ENCODE assay signal across 1 cellular context in the genomic region with DNA sequence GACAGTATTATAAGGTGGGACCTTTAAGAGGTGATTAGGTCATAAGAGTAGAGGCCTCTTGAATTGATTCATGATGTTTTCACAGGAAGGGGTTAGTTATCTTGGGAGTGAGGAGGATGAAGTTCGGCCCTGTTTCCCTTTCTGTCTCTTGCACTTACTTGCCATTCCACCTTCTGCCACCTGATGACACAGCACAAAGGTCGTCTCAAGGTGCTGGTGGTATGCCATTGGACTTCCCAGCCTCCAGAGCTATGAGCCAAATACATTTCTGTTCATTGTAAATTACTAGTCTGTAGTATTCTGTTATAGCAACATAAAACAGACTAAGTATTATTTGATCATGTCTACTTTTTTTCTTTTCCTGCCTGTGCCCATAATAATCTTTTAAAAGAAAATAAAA.
TF ChIP-seq lines count a peak whose summit lies in the region.

No MANE protein-coding gene starts in this region.

TF ChIP-seq in endothelial cell of umbilical vein, 7 proteins besides CTCF, POLR2A, EP300 and RAD21:
- TF ChIP-seq MYC (IDR thresholded peaks at IDR 0.05; ENCODE audit: low read depth, low read length) (no peak), JUN (IDR thresholded peaks at IDR 0.05; ENCODE audit: borderline replicate concordance, insufficient read depth, insufficient read length, low read depth) (no peak), EZH2 (IDR thresholded peaks at IDR 0.05; ENCODE audit: borderline replicate concordance, low read depth, low read length, severe bottlenecking) (no peak), POLR2AphosphoS5 (IDR thresholded peaks at IDR 0.05; ENCODE audit: insufficient read depth, low read depth, low read length) (no peak), GATA2 (IDR thresholded peaks at IDR 0.05; ENCODE audit: insufficient read depth, insufficient read length, low read depth, low read length) (no peak), FOS (IDR thresholded peaks at IDR 0.05; ENCODE audit: borderline replicate concordance, insufficient read depth, low read length) (no peak)
- TF ChIP-seq, protein P1, sequence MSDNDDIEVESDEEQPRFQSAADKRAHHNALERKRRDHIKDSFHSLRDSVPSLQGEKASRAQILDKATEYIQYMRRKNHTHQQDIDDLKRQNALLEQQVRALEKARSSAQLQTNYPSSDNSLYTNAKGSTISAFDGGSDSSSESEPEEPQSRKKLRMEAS (IDR thresholded peaks at IDR 0.05; ENCODE audit: insufficient read depth, insufficient read length): no peak
